Comparison of ENCODE assay signal across 1 cellular context in genomic region chr1:236394905-236395779, GRCh38.
TF ChIP-seq lines count a peak whose summit lies in the region.

No MANE protein-coding gene starts in this region.

TF ChIP-seq in K562, 482 proteins besides CTCF, POLR2A, EP300 and RAD21 (continued from another document and continues in another):
- TF ChIP-seq ZNF592 (IDR thresholded peaks at IDR 0.05) (0 out of 2 replicates have a peak, but pooled peaks have one; percentile 32), ZNF274 (IDR thresholded peaks at IDR 0.05; ENCODE audit: borderline replicate concordance, low read depth, low read length) (no peak), ZNF584 (CRISPR knock-in tag; IDR thresholded peaks at IDR 0.05; ENCODE audit: low read depth) (no peak), THRA (IDR thresholded peaks at IDR 0.05) (no peak), ARHGAP35 (IDR thresholded peaks at IDR 0.05; ENCODE audit: partially characterized antibody) (no peak), GMEB1 (CRISPR knock-in tag; IDR thresholded peaks at IDR 0.05) (peak; percentile 9; the same call in 1 of the 2 replicates), HMG20B (CRISPR knock-in tag; IDR thresholded peaks at IDR 0.05) (no peak), NFE2 (IDR thresholded peaks at IDR 0.05; ENCODE audit: low read depth) (no peak), RBM34 (IDR thresholded peaks at IDR 0.05; ENCODE audit: borderline replicate concordance, insufficient read depth, low read length) (no peak), ZMIZ1 (IDR thresholded peaks at IDR 0.05; ENCODE audit: low read depth in 2 of 2, low read length in 2 of 2) (no peak), KDM2B (CRISPR knock-in tag; IDR thresholded peaks at IDR 0.05) (no peak), ZBTB40 (IDR thresholded peaks at IDR 0.05) (peak; percentile 34), ZBTB40 (CRISPR knock-in tag; IDR thresholded peaks at IDR 0.05) (no peak), ZBTB5 (IDR thresholded peaks at IDR 0.05) (no peak), E4F1 (CRISPR knock-in tag; IDR thresholded peaks at IDR 0.05; ENCODE audit: borderline replicate concordance) (no peak), LARP7 (IDR thresholded peaks at IDR 0.05) (0 out of 2 replicates have a peak, but pooled peaks have one; percentile 16), CBFB (CRISPR knock-in tag; IDR thresholded peaks at IDR 0.05) (no peak), SIN3A (IDR thresholded peaks at IDR 0.05; ENCODE audit: borderline replicate concordance in 2 of 2, control insufficient read depth in 1 of 2, low read depth in 2 of 2, low read length in 2 of 2) (0 out of 4 replicates have a peak, but pooled peaks of 1 of the 2 experiments have one; percentile 14), BDP1 (IDR thresholded peaks at IDR 0.05; ENCODE audit: insufficient read depth, insufficient read length) (no peak), SMARCA5 (IDR thresholded peaks at IDR 0.05) (no peak), ZNF436 (CRISPR knock-in tag; IDR thresholded peaks at IDR 0.05) (no peak), ZBTB8A (IDR thresholded peaks at IDR 0.05; ENCODE audit: partially characterized antibody) (no peak), SOX6 (IDR thresholded peaks at IDR 0.05) (peak; percentile 26; the same call in 1 of the 2 replicates), NCOA2 (IDR thresholded peaks at IDR 0.05; ENCODE audit: partially characterized antibody in 2 of 2) (no peak), MECOM (CRISPR knock-in tag; IDR thresholded peaks at IDR 0.05) (no peak), SMARCB1 (IDR thresholded peaks at IDR 0.05; ENCODE audit: insufficient read length, low read depth) (no peak), EP400 (IDR thresholded peaks at IDR 0.05) (peak; percentile 60; the same call in 1 of the 2 replicates), ZNF780A (CRISPR knock-in tag; IDR thresholded peaks at IDR 0.05) (no peak), PML (IDR thresholded peaks at IDR 0.05; ENCODE audit: low read length) (no peak)
